19 cellular contexts compared by ENCODE assay signal in genomic region chr16:89391-90302, GRCh38. TPM values are rescaled to one million over a fixed set of nuclear protein-coding genes. Genes with fewer than 3 reads are reported as not detected.
DNase-seq lines count a peak whose midpoint lies in the region; ATAC-seq, FAIRE-seq and TF ChIP-seq lines count a peak whose summit lies in the region.
"Had no signal": no experiment of that assay in that cellular context is flagged by ENCODE, and none has a peak within 500 bp of the region (broad histone marks: within the 10 kb centered on the region; RNA-seq: fewer than 3 reads in every experiment).

No MANE protein-coding gene starts in this region.

- no peak for FAIRE-seq in kidney (lab: Jason Lieb, UNC)
- FAIRE-seq: GM12891, H1 had no signal

- TF ChIP-seq CTCF in HEK293 (tag by site-specific recombination; IDR thresholded peaks at IDR 0.05) (no peak), kidney (IDR thresholded peaks at IDR 0.05; ENCODE audit: borderline replicate concordance, extremely low read depth, insufficient read depth) (no peak)

- DNase-seq in 8988T (peak; percentile 9), kidney (peak; percentile 66), NCI-H82 treated with DMSO at 0.1 percent for 48 hours (lab: John Stamatoyannopoulos, UW; ENCODE audit: unreplicated experiment) (no peak), NCI-H774 (lab: John Stamatoyannopoulos, UW) (no peak)
- DNase-seq: DMS 273 treated with DMSO at 0.1 percent for 48 hours, GF-D8, NCI-H1048, NCI-H146, NCI-H2081, NCI-H510A, Right ventricle myocardium superior had no signal

- H3K4me3 ChIP-seq in HEK293 (ENCODE audit: low read depth, low read length) (no peak overlapping the region), kidney (ENCODE audit: low read length in 2 of 2) (no peak overlapping the region)
- H3K4me3 ChIP-seq: SK-N-MC had no signal

- POLR2A ChIA-PET in HEK293 (lab: Yijun Ruan, JAX) = no interaction called here

- H3K4me1 ChIP-seq in HEK293 (ENCODE audit: control insufficient read depth, insufficient read depth, low read length) (no peaks in the 10 kb centered on the region; the same call in 1 of the 2 replicates), kidney (ENCODE audit: control insufficient read depth in 1 of 2, insufficient read depth in 1 of 2, low read depth in 1 of 2, low read length in 2 of 2) (peaks cover 0 to 9% of the 10 kb centered on the region in 2 donors)

- H3K27ac ChIP-seq in HEK293 (ENCODE audit: extremely low read depth, low read depth, low read length) (no peak overlapping the region), kidney (ENCODE audit: low read depth in 2 of 2, low read length in 2 of 2) (no peak overlapping the region)
- H3K27ac ChIP-seq: KMS-11, SK-N-MC had no signal

- no peak overlapping the region for H3K9ac ChIP-seq in kidney (ENCODE audit: low read length in 2 of 2)
- H3K9ac ChIP-seq: KMS-11 had no signal

- peaks cover 6 to 71% of the 10 kb centered on the region in 2 experiments; a peak in 2 of 3 replicates for H3K36me3 ChIP-seq in HEK293 (ENCODE audit: control insufficient read depth in 2 of 2, insufficient read depth in 1 of 2, low read length in 2 of 2)
- peaks cover 6 to 23% of the 10 kb centered on the region in 2 donors for H3K36me3 ChIP-seq in kidney (ENCODE audit: control insufficient read depth in 1 of 2, insufficient read depth in 2 of 2, low read length in 2 of 2)

- no peak for ATAC-seq in GM18498 (IDR thresholded peaks at IDR 0.05; ENCODE audit: unreplicated experiment)
- ATAC-seq: Panc1 had no signal

- intact Hi-C loops in kidney (cut with DNase I) = no loop called here

- H3K9me3 ChIP-seq in HEK293 (ENCODE audit: control insufficient read depth, insufficient read depth, low read depth, low read length) (no peaks in the 10 kb centered on the region), kidney (ENCODE audit: control insufficient read depth in 1 of 2, low read length in 2 of 2) (no peaks in the 10 kb centered on the region)

- CTCF ChIA-PET in HEK293 (lab: Yijun Ruan, JAX) = interaction anchor here (0.9 to 3.6 kb wide), 3 partner anchors 10 to 28 kb away, joined by 4 to 34 read pairs (median 6); no protein-coding TSS in a partner anchor

TF ChIP-seq in HEK293, 187 proteins besides CTCF, POLR2A, EP300 and RAD21:
- TF ChIP-seq, protein P1, sequence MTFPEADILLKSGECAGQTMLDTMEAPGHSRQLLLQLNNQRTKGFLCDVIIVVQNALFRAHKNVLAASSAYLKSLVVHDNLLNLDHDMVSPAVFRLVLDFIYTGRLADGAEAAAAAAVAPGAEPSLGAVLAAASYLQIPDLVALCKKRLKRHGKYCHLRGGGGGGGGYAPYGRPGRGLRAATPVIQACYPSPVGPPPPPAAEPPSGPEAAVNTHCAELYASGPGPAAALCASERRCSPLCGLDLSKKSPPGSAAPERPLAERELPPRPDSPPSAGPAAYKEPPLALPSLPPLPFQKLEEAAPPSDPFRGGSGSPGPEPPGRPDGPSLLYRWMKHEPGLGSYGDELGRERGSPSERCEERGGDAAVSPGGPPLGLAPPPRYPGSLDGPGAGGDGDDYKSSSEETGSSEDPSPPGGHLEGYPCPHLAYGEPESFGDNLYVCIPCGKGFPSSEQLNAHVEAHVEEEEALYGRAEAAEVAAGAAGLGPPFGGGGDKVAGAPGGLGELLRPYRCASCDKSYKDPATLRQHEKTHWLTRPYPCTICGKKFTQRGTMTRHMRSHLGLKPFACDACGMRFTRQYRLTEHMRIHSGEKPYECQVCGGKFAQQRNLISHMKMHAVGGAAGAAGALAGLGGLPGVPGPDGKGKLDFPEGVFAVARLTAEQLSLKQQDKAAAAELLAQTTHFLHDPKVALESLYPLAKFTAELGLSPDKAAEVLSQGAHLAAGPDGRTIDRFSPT (tag by site-specific recombination; IDR thresholded peaks at IDR 0.05) = no peak
- 0 out of 2 replicates have a peak, but pooled peaks have one; percentile 11 for TF ChIP-seq GLIS2 (tag by site-specific recombination; IDR thresholded peaks at IDR 0.05)
- TF ChIP-seq, protein P2, sequence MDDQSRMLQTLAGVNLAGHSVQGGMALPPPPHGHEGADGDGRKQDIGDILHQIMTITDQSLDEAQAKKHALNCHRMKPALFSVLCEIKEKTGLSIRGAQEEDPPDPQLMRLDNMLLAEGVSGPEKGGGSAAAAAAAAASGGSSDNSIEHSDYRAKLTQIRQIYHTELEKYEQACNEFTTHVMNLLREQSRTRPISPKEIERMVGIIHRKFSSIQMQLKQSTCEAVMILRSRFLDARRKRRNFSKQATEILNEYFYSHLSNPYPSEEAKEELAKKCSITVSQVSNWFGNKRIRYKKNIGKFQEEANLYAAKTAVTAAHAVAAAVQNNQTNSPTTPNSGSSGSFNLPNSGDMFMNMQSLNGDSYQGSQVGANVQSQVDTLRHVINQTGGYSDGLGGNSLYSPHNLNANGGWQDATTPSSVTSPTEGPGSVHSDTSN (CRISPR knock-in tag; IDR thresholded peaks at IDR 0.05) = no peak

RNA-seq across cellular contexts. Expression of gene MPG, which starts 11.6 kb away (rescaled TPM):
- total RNA-seq in kidney = 40.8 TPM
- polyA plus RNA-seq in kidney (ENCODE audit: insufficient read depth, low read depth, low replicate concordance) = 54.3 TPM

RNA-seq across cellular contexts. Expression of gene RHBDF1, which starts 17.2 kb away (rescaled TPM):
- 33.1 TPM for total RNA-seq in kidney
- polyA plus RNA-seq in kidney (ENCODE audit: insufficient read depth, low read depth, low replicate concordance) = 12.0 TPM
- polyA plus RNA-seq: CD14-positive monocyte had no signal

RNA-seq across cellular contexts. Expression of gene SNRNP25, which starts 36.0 kb away (rescaled TPM):
- total RNA-seq in kidney = 14.7 TPM
- polyA plus RNA-seq in kidney (ENCODE audit: insufficient read depth, low read depth, low replicate concordance) = 60.3 TPM

RNA-seq across cellular contexts. Expression of gene POLR3K, which starts 36.2 kb away (rescaled TPM):
- total RNA-seq in kidney = 8.8 TPM
- 18.5 TPM for polyA plus RNA-seq in kidney (ENCODE audit: insufficient read depth, low read depth, low replicate concordance)

RNA-seq across cellular contexts. Expression of gene NPRL3, which starts 48.8 kb away (rescaled TPM):
- 37.8 TPM for total RNA-seq in kidney
- polyA plus RNA-seq in kidney (ENCODE audit: insufficient read depth, low read depth, low replicate concordance) = 21.3 TPM

Comparison
In these comparisons a context has a peak if more than half of its experiments do, and no peak if none do; other contexts are left out.
1. DNase-seq: peak in 8988T (single experiment) and kidney (single experiment); none in NCI-H82 treated with DMSO at 0.1 percent for 48 hours (single experiment) and NCI-H774 (single experiment).